In genomic region chr17:4156750-4157381, GRCh38 we compare ENCODE assay signal across 11 cellular contexts. TPM values are rescaled to one million over a fixed set of nuclear protein-coding genes. Genes with fewer than 3 reads are reported as not detected.
DNase-seq lines count a peak whose midpoint lies in the region; ATAC-seq and TF ChIP-seq lines count a peak whose summit lies in the region.
"Had no signal": no experiment of that assay in that cellular context is flagged by ENCODE, and none has a peak within 500 bp of the region (broad histone marks: within the 10 kb centered on the region; RNA-seq: fewer than 3 reads in every experiment).

No MANE protein-coding gene starts in this region.

- ATAC-seq in HCT116 = no peak
- no peak for ATAC-seq in left colon
- ATAC-seq: body of pancreas had no signal

- H3K4me1 ChIP-seq in HCT116 (ENCODE audit: control insufficient read depth in 1 of 2, insufficient read depth in 2 of 2, low read length in 2 of 2) = peaks cover 7 to 12% of the 10 kb centered on the region in 2 experiments; a peak in 3 of 4 replicates
- H3K4me1 ChIP-seq in mammary epithelial cell (ENCODE audit: insufficient read depth, low read length) = peaks cover 18% of the 10 kb centered on the region
- H3K4me1 ChIP-seq in neuronal stem cell (ENCODE audit: control insufficient read depth in 2 of 2, insufficient read depth in 1 of 2, low read depth in 1 of 2, low read length in 2 of 2) = peaks cover 0 to 6% of the 10 kb centered on the region in 2 donors
- H3K4me1 ChIP-seq: body of pancreas had no signal

- no peak overlapping the region for H2BK12ac ChIP-seq in neuronal stem cell (ENCODE audit: low read length)

- TF ChIP-seq CTCF in HCT116 (IDR thresholded peaks at IDR 0.05 in 2 of 3, conservative IDR thresholded peaks at IDR 0.05 in 1 of 3; ENCODE audit: borderline replicate concordance in 1 of 3, insufficient read depth in 1 of 3, low read depth in 2 of 3, low read length in 2 of 3) (peak in 2 of 3 experiments; percentile 24 to 37; a peak in 3 of 6 replicates), mammary epithelial cell (conservative IDR thresholded peaks at IDR 0.05 in 1 of 2, IDR thresholded peaks at IDR 0.05 in 1 of 2; ENCODE audit: extremely low read depth in 1 of 2, insufficient read depth in 1 of 2, low read depth in 1 of 2, low read length in 2 of 2) (no peak)

- RAD21 ChIA-PET in HCT116 (lab: Charles Lee; ENCODE audit: low non-redundant PET in 1 of 2, low total read pairs in 2 of 2, uncharacterized antibody in 2 of 2, unreplicated experiment in 2 of 2) = no interaction called here

- no peaks in the 10 kb centered on the region for H3K9me2 ChIP-seq in HCT116 (ENCODE audit: insufficient read depth)

- no peak overlapping the region for H3K23ac ChIP-seq in neuronal stem cell (ENCODE audit: low read depth, low read length, poor library complexity)

- no peak overlapping the region for H3K18ac ChIP-seq in neuronal stem cell (ENCODE audit: low read length)

- CTCF ChIA-PET in HCT116 (lab: Charles Lee) = no interaction called here
- CTCF ChIA-PET in mammary epithelial cell (lab: Charles Lee; ENCODE audit: low non-redundant PET) = no interaction called here

- DNase-seq in ELF-1 (ENCODE audit: low read depth, low spot score) = peak; percentile 25
- no peak for DNase-seq in HCT116 (ENCODE audit: low read depth, low spot score)
- DNase-seq in mammary epithelial cell = no peak
- no peak for DNase-seq in neuronal stem cell (ENCODE audit: low spot score)
- DNase-seq in activated CD8-positive, alpha-beta memory T cell treated with anti-CD3 and anti-CD28 coated beads for 24 hours = no peak
- DNase-seq in left colon = no peak
- no peak for DNase-seq in hepatic stellate cell (ENCODE audit: low spot score)
- DNase-seq: body of pancreas, kidney, NCI-H146, SIG-M5 had no signal

- H3K9me3 ChIP-seq in HCT116 (ENCODE audit: control insufficient read depth in 1 of 2, insufficient read depth in 1 of 2, low read depth in 1 of 2, low read length in 2 of 2) (no peaks in the 10 kb centered on the region), mammary epithelial cell (replicated peaks; ENCODE audit: insufficient read depth, low read length) (no peaks in the 10 kb centered on the region), neuronal stem cell (replicated peaks in 1 of 2; ENCODE audit: control insufficient read depth in 2 of 2, insufficient read depth in 1 of 2, low read depth in 1 of 2, low read length in 2 of 2) (no peaks in the 10 kb centered on the region)
- H3K9me3 ChIP-seq: body of pancreas had no signal

- H3K27me3 ChIP-seq in HCT116 (ENCODE audit: insufficient read depth, low read length) (no peaks in the 10 kb centered on the region), mammary epithelial cell (ENCODE audit: insufficient read depth, low read length) (no peaks in the 10 kb centered on the region), neuronal stem cell (ENCODE audit: control insufficient read depth in 3 of 3, insufficient read depth in 3 of 3, low read depth in 1 of 3, low read length in 3 of 3) (no peaks in the 10 kb centered on the region)
- H3K27me3 ChIP-seq: body of pancreas had no signal

- no peak overlapping the region for H2BK5ac ChIP-seq in neuronal stem cell (ENCODE audit: low read length)

- dilution Hi-C loops in mammary epithelial cell (cut with HindIII; ENCODE audit: low sequenced_read_pairs) = no loop called here

- no peak overlapping the region for H2BK120ac ChIP-seq in neuronal stem cell (ENCODE audit: low read depth, low read length)

- H3K4me2 ChIP-seq in HCT116 (ENCODE audit: low read length) (no peak overlapping the region), mammary epithelial cell (ENCODE audit: insufficient read depth, low read depth, low read length) (no peak overlapping the region), neuronal stem cell (ENCODE audit: insufficient read depth, low read length, poor library complexity, severe bottlenecking) (no peak overlapping the region)

- peak overlapping the region; percentile 28 for H3K4ac ChIP-seq in neuronal stem cell (ENCODE audit: low read length)

- H3K79me2 ChIP-seq in HCT116 (ENCODE audit: insufficient read depth, low read length) = no peaks in the 10 kb centered on the region
- H3K79me2 ChIP-seq in mammary epithelial cell (ENCODE audit: insufficient read depth, low read length) = no peaks in the 10 kb centered on the region

- no peak overlapping the region for H2BK15ac ChIP-seq in neuronal stem cell (ENCODE audit: low read length)

- no TSS peak for BruUV-seq in HCT116 (replicated peaks; lab: Mats Ljungman, UMichigan)
- BruUV-seq in mammary epithelial cell (replicated peaks; lab: Mats Ljungman, UMichigan) = TSS peak; percentile 20

- no peak overlapping the region for H2AK5ac ChIP-seq in neuronal stem cell (ENCODE audit: low read depth, low read length)

- no peak for TF ChIP-seq RAD21 in HCT116 (IDR thresholded peaks at IDR 0.05; ENCODE audit: low read depth)

- no peak overlapping the region for H3K14ac ChIP-seq in neuronal stem cell (ENCODE audit: low read length)

- H3K9ac ChIP-seq in HCT116 (ENCODE audit: low read length) = no peak overlapping the region
- H3K9ac ChIP-seq in mammary epithelial cell (ENCODE audit: insufficient read depth, low read length) = no peak overlapping the region
- H3K9ac ChIP-seq in neuronal stem cell (ENCODE audit: low read depth, low read length, poor library complexity) = no peak overlapping the region

- intact Hi-C loops in HCT116 (cut with micrococcal nuclease) = no loop called here
- intact Hi-C loops in mammary epithelial cell (cut with micrococcal nuclease) = no loop called here
- intact Hi-C loops in left colon (cut with DNase I, micrococcal nuclease) = no loop called here

- no peak overlapping the region for H3K4me3 ChIP-seq in HCT116 (replicated peaks in 1 of 2; ENCODE audit: low read depth in 1 of 2, low read length in 2 of 2)
- H3K4me3 ChIP-seq in mammary epithelial cell (replicated peaks in 1 of 3; ENCODE audit: insufficient read depth in 1 of 3, low read depth in 2 of 3, low read length in 3 of 3) = no peak overlapping the region
- no peak overlapping the region for H3K4me3 ChIP-seq in neuronal stem cell (ENCODE audit: low read length in 2 of 2)
- H3K4me3 ChIP-seq: body of pancreas had no signal

- H3K36me3 ChIP-seq in HCT116 (ENCODE audit: control insufficient read depth in 1 of 2, insufficient read depth in 2 of 2, low read length in 2 of 2) (peaks cover 0 to 4% of the 10 kb centered on the region in 2 experiments; a peak in 2 of 4 replicates), mammary epithelial cell (ENCODE audit: insufficient read depth, low read length) (no peaks in the 10 kb centered on the region), neuronal stem cell (replicated peaks in 1 of 2; ENCODE audit: control insufficient read depth in 2 of 2, insufficient read depth in 2 of 2, low read length in 2 of 2) (peaks cover 0 to 36% of the 10 kb centered on the region in 2 donors)

- H4K91ac ChIP-seq in neuronal stem cell (ENCODE audit: low read depth, low read length, poor library complexity) = no peak overlapping the region

- no peak overlapping the region for H3K27ac ChIP-seq in HCT116 (ENCODE audit: low read depth, low read length)
- H3K27ac ChIP-seq in mammary epithelial cell (ENCODE audit: insufficient read depth, low read depth, low read length) = no peak overlapping the region
- no peak overlapping the region for H3K27ac ChIP-seq in neuronal stem cell (replicated peaks; ENCODE audit: low read length)
- H3K27ac ChIP-seq: body of pancreas had no signal

- WGBS in mammary epithelial cell (ENCODE audit: low coverage, missing lambda C conversion rate) = 95% methylated on average over 16 of the region's 16 CpGs
- WGBS in neuronal stem cell (ENCODE audit: extremely low coverage in 2 of 2, insufficient read length in 2 of 2, insufficient replicate concordance in 1 of 2), 2 donors = no CpG with 5 or more reads among the region's 16 CpGs

- no peak for TF ChIP-seq POLR2A in HCT116 (IDR thresholded peaks at IDR 0.05; ENCODE audit: borderline replicate concordance, extremely low read depth, insufficient read depth, insufficient read length)

- in situ Hi-C loops in mammary epithelial cell (cut with MboI; ENCODE audit: low sequenced_read_pairs in 2 of 2) = no loop called here

- H4K20me1 ChIP-seq in HCT116 (ENCODE audit: insufficient read depth) = no peaks in the 10 kb centered on the region
- H4K20me1 ChIP-seq in mammary epithelial cell (ENCODE audit: insufficient read depth, low read length) = no peaks in the 10 kb centered on the region

- no peaks in the 10 kb centered on the region for H3K79me1 ChIP-seq in neuronal stem cell (ENCODE audit: low read depth, low read length)

- no peak overlapping the region for H2AFZ ChIP-seq in HCT116 (ENCODE audit: low read depth, low read length, poor library complexity, severe bottlenecking)
- H2AFZ ChIP-seq in mammary epithelial cell (ENCODE audit: low read depth, low read length) = no peak overlapping the region
- H2AFZ ChIP-seq in neuronal stem cell (ENCODE audit: low read length) = no peak overlapping the region

- no peak overlapping the region for H4K8ac ChIP-seq in neuronal stem cell (ENCODE audit: low read depth, low read length)

- POLR2A ChIA-PET in HCT116 (lab: Charles Lee) = no interaction called here

TF ChIP-seq in HCT116, 20 proteins besides CTCF, POLR2A, EP300 and RAD21 (continues in another document):
- TF ChIP-seq ZNF274 (IDR thresholded peaks at IDR 0.05; ENCODE audit: low read depth, low read length) (no peak), JUND (IDR thresholded peaks at IDR 0.05) (no peak), EGR1 (IDR thresholded peaks at IDR 0.05; ENCODE audit: low read depth) (no peak), CBX3 (IDR thresholded peaks at IDR 0.05; ENCODE audit: low read depth) (no peak), POLR2AphosphoS5 (IDR thresholded peaks at IDR 0.05; ENCODE audit: low read depth, low read length) (no peak), ZFX (IDR thresholded peaks at IDR 0.05) (no peak), SIN3A (IDR thresholded peaks at IDR 0.05; ENCODE audit: low read depth) (no peak), ATF3 (IDR thresholded peaks at IDR 0.05) (no peak), YY1 (IDR thresholded peaks at IDR 0.05; ENCODE audit: extremely low read depth, insufficient replicate concordance, low read depth, low read length) (no peak)

RNA-seq across cellular contexts. Expression of gene CYB5D2, which starts 13.9 kb away (rescaled TPM):
- total RNA-seq in HCT116 (2021; ENCODE audit: unreplicated experiment) (12.0 TPM), mammary epithelial cell (10 to 100 TPM; 15.1 to 16.3 TPM), left colon (10 to 100 TPM; 11.8 to 16.3 TPM)
- 17.5 and 18.1 TPM in 2 replicates for polyA plus RNA-seq in HCT116 (2012)
- polyA plus RNA-seq in mammary epithelial cell = 25.1 TPM
- polyA minus RNA-seq in mammary epithelial cell = 24.8 TPM
- 9.0 TPM for polyA plus RNA-seq in neuronal stem cell (2013, experiment 1 of 2)
- polyA plus RNA-seq in neuronal stem cell (2013, experiment 2 of 2) = 8.8 TPM

RNA-seq across cellular contexts. Expression of gene ZZEF1, which starts 14.0 kb away (rescaled TPM):
- total RNA-seq in HCT116 (2021; ENCODE audit: unreplicated experiment) = 21.1 TPM
- polyA plus RNA-seq in HCT116 (2012) = 9.9 and 10.8 TPM in 2 replicates
- 10 to 100 TPM; 33.6 to 44.7 TPM for total RNA-seq in mammary epithelial cell
- polyA plus RNA-seq in mammary epithelial cell = 10.2 TPM
- polyA minus RNA-seq in mammary epithelial cell = 43.8 TPM
- polyA plus RNA-seq in neuronal stem cell (2013, experiment 1 of 2) = 4.7 TPM
- 4.5 TPM for polyA plus RNA-seq in neuronal stem cell (2013, experiment 2 of 2)
- 100 to 1,000 TPM; 134 to 164 TPM for total RNA-seq in left colon

Comparison
In these comparisons a context has a peak if more than half of its experiments do, and no peak if none do; other contexts are left out.
1. CTCF ChIP-seq: peak in HCT116 (2 of 3); none in mammary epithelial cell (0 of 2).